ENCODE assay signal across 7 cellular contexts in genomic region chr12:57849447-57849846, GRCh38. TPM values are rescaled to one million over a fixed set of nuclear protein-coding genes. Genes with fewer than 3 reads are reported as not detected.
DNase-seq lines count a peak whose midpoint lies in the region; ATAC-seq, FAIRE-seq and TF ChIP-seq lines count a peak whose summit lies in the region.
"Not testable (repeated sequence)": the region's sequence is repeated elsewhere in the genome, so short reads cannot be mapped to it uniquely, and the experiment has no call there.
"Had no signal": no experiment of that assay in that cellular context is flagged by ENCODE, and none has a peak within 500 bp of the region (broad histone marks: within the 10 kb centered on the region; RNA-seq: fewer than 3 reads in every experiment).

No MANE protein-coding gene starts in this region.

- H2AFZ ChIP-seq in H1 (ENCODE audit: low read length), result not testable (repeated sequence)

- 0 out of 2 replicates have a peak overlapping the region, but pooled peaks have one; percentile 46 for H2BK15ac ChIP-seq in H1 (ENCODE audit: low read length)

- TF ChIP-seq EP300 in H1 (IDR thresholded peaks at IDR 0.05; ENCODE audit: borderline replicate concordance in 1 of 2, low read depth in 2 of 2, low read length in 2 of 2); sigmoid colon (IDR thresholded peaks at IDR 0.05): not testable (repeated sequence)

- TF ChIP-seq CTCF in CD4-positive, alpha-beta T cell (IDR thresholded peaks at IDR 0.05); ascending aorta (IDR thresholded peaks at IDR 0.05); H1 (IDR thresholded peaks at IDR 0.05; ENCODE audit: control extremely low read depth in 1 of 3, insufficient read depth in 1 of 3, low read depth in 1 of 3, low read length in 3 of 3); neural crest cell (conservative IDR thresholded peaks at IDR 0.05); sigmoid colon (IDR thresholded peaks at IDR 0.05): not testable (repeated sequence)

- H3K18ac ChIP-seq in H1 (ENCODE audit: extremely low read depth, low read length), result not testable (repeated sequence)

- H2AK5ac ChIP-seq in H1 (ENCODE audit: low read depth, low read length), result not testable (repeated sequence)

- H3K14ac ChIP-seq in H1 (ENCODE audit: insufficient read length), result not testable (repeated sequence)

- peaks cover 4 to 40% of the 10 kb centered on the region in 2 donors for H3K4me1 ChIP-seq in ascending aorta
- peaks cover 15 to 32% (median 23%) of the 10 kb centered on the region in 4 experiments for H3K4me1 ChIP-seq in H1 (replicated peaks in 1 of 4; ENCODE audit: control insufficient read depth in 3 of 4, insufficient read depth in 4 of 4, low read length in 3 of 4)
- H3K4me1 ChIP-seq in sigmoid colon, result peaks cover 0 to 56% (median 39%) of the 10 kb centered on the region in 4 donors
- peaks cover 52 to 75% (median 68%) of the 10 kb centered on the region in 3 donors for H3K4me1 ChIP-seq in skeletal muscle tissue (ENCODE audit: control insufficient read depth in 3 of 3, insufficient read depth in 3 of 3, low read length in 3 of 3)

- FAIRE-seq in H1 (lab: Jason Lieb, UNC), result not testable (repeated sequence)

- not testable (repeated sequence) for H2BK5ac ChIP-seq in H1 (ENCODE audit: low read depth, low read length)

- H3K79me2 ChIP-seq in H1 (ENCODE audit: control insufficient read depth in 1 of 2, insufficient read depth in 2 of 2, low read length in 2 of 2), result peaks cover 0 to 17% of the 10 kb centered on the region in 2 experiments; a peak in 2 of 4 replicates

- not testable (repeated sequence) for H2BK120ac ChIP-seq in H1 (replicated peaks; ENCODE audit: low read depth, low read length)

- not testable (repeated sequence) for H4K20me1 ChIP-seq in H1 (replicated peaks in 1 of 2; ENCODE audit: control insufficient read depth in 1 of 2, insufficient read depth in 2 of 2, low read length in 2 of 2)

- H4K5ac ChIP-seq in H1 (ENCODE audit: insufficient read length, low read depth, low read length), result not testable (repeated sequence)

- not testable (repeated sequence) for H3K27ac ChIP-seq in CD4-positive, alpha-beta T cell (ENCODE audit: low read depth, low read length); H1 (ENCODE audit: low read depth, low read length)
- H3K27ac ChIP-seq in ascending aorta, result peak overlapping the region; percentile 91 to 98
- H3K27ac ChIP-seq in sigmoid colon, result peak overlapping the region in 3 of 4 donors; percentile 100
- peak overlapping the region; percentile 100 for H3K27ac ChIP-seq in skeletal muscle tissue (ENCODE audit: low read depth, low read length)

- not testable (repeated sequence) for DNase-seq in CD4-positive, alpha-beta T cell; ascending aorta (ENCODE audit: low spot score in 2 of 2); H1 (ENCODE audit: low read depth in 1 of 2, low spot score in 2 of 2); neural crest cell (ENCODE audit: low read depth, low spot score); sigmoid colon

- not testable (repeated sequence) for H2BK12ac ChIP-seq in H1 (ENCODE audit: low read depth, low read length)

- not testable (repeated sequence) for H3K23ac ChIP-seq in H1 (ENCODE audit: insufficient read length)

- H3K56ac ChIP-seq in H1 (replicated peaks; ENCODE audit: insufficient read length, low read depth, low read length), result not testable (repeated sequence)

- not testable (repeated sequence) for H3K27me3 ChIP-seq in CD4-positive, alpha-beta T cell (ENCODE audit: control insufficient read depth, insufficient read depth, low read length); ascending aorta; H1 (replicated peaks in 1 of 4; ENCODE audit: control insufficient read depth in 3 of 4, extremely low read depth in 1 of 4, insufficient read depth in 3 of 4, low read length in 3 of 4); sigmoid colon; skeletal muscle tissue (ENCODE audit: control insufficient read depth in 3 of 3, insufficient read depth in 3 of 3, low read length in 3 of 3)

- not testable (repeated sequence) for H2BK20ac ChIP-seq in H1 (ENCODE audit: low read length)

- H3K4me2 ChIP-seq in H1 (ENCODE audit: insufficient read depth in 1 of 2, low read depth in 2 of 2, low read length in 2 of 2), result not testable (repeated sequence)

- H3K27ac Mint-ChIP-seq in CD4-positive, alpha-beta T cell, result peak overlapping the region; percentile 20
- peak overlapping the region; percentile 69 for H3K27ac Mint-ChIP-seq in neural crest cell (ENCODE audit: unreplicated experiment)

- H3K9ac ChIP-seq in H1 (replicated peaks in 1 of 4; ENCODE audit: extremely low read depth in 1 of 4, low read depth in 3 of 4, low read length in 3 of 4); skeletal muscle tissue (ENCODE audit: low read depth in 1 of 3, low read length in 3 of 3): not testable (repeated sequence)

- peak overlapping the region; percentile 50 for H3K4me3 Mint-ChIP-seq in CD4-positive, alpha-beta T cell
- peak overlapping the region; percentile 50 for H3K4me3 Mint-ChIP-seq in neural crest cell

- not testable (repeated sequence) for H3K36me3 Mint-ChIP-seq in CD4-positive, alpha-beta T cell (ENCODE audit: low read depth); neural crest cell (ENCODE audit: low read depth)

- not testable (repeated sequence) for H3K9me3 ChIP-seq in CD4-positive, alpha-beta T cell (ENCODE audit: control insufficient read depth, low read length); ascending aorta; H1 (ENCODE audit: insufficient read depth in 2 of 2, low read depth in 1 of 2, low read length in 1 of 2); sigmoid colon; skeletal muscle tissue (ENCODE audit: control insufficient read depth in 3 of 3, low read length in 3 of 3)

- not testable (repeated sequence) for H4K91ac ChIP-seq in H1 (replicated peaks; ENCODE audit: insufficient read length, low read length)

- not testable (repeated sequence) for H3K4ac ChIP-seq in H1 (replicated peaks; ENCODE audit: insufficient read length, low read depth, low read length)

- TF ChIP-seq POLR2A in H1 (IDR thresholded peaks at IDR 0.05; ENCODE audit: control extremely low read depth in 1 of 2, low read depth in 2 of 2, low read length in 2 of 2); sigmoid colon (IDR thresholded peaks at IDR 0.05): not testable (repeated sequence)

- not testable (repeated sequence) for H3K36me3 ChIP-seq in ascending aorta; H1 (ENCODE audit: control insufficient read depth in 2 of 4, insufficient read depth in 4 of 4, low read length in 3 of 4); sigmoid colon; skeletal muscle tissue (ENCODE audit: control insufficient read depth in 3 of 3, insufficient read depth in 3 of 3, low read length in 3 of 3)

- H3K79me1 ChIP-seq in H1 (ENCODE audit: low read depth, low read length), result not testable (repeated sequence)

- 93% methylated on average over 3 of the region's 3 CpGs; no CpG with 5 or more reads in 1 of the 2 experiments for WGBS in H1 (ENCODE audit: extremely low coverage in 1 of 2, insufficient coverage in 1 of 2, insufficient read length in 1 of 2, insufficient replicate concordance in 2 of 2, low coverage in 1 of 2, low lambda C conversion rate in 2 of 2, missing lambda C conversion rate in 1 of 2), 2 experiments
- 91 to 95% methylated on average over 3 of the region's 3 CpGs for WGBS in sigmoid colon, 2 donors

- POLR2A ChIA-PET in CD4-positive, alpha-beta T cell (lab: Charles Lee), result not testable (repeated sequence)
- POLR2A ChIA-PET in H1 (lab: Charles Lee; ENCODE audit: partially characterized antibody), result interaction anchor here (0.8 to 29.9 kb wide), 4 partner anchors 6 to 47 kb away, joined by 3 to 722 read pairs (median 452); partner anchors contain the start of gene CTDSP2

- CTCF ChIA-PET in CD4-positive, alpha-beta T cell (lab: Charles Lee), result interaction anchor here (1.0 to 1.4 kb wide), 2 partner anchors 16 to 42 kb away, joined by 3 read pairs; no protein-coding TSS in a partner anchor
- CTCF ChIA-PET in H1 (lab: Charles Lee; ENCODE audit: partially characterized antibody), result interaction anchor here (1.8 to 3.2 kb wide), 2 partner anchors 44 to 55 kb away, joined by 4 to 14 read pairs; no protein-coding TSS in a partner anchor

- ATAC-seq in CD4-positive, alpha-beta T cell (ENCODE audit: poor library complexity), result not testable (repeated sequence)

- peaks cover 14% of the 10 kb centered on the region; the same call in 1 of the 2 replicates for H3K23me2 ChIP-seq in H1 (ENCODE audit: low read depth, low read length)

- H3K4me1 Mint-ChIP-seq in CD4-positive, alpha-beta T cell (ENCODE audit: low read depth), result peaks cover 42% of the 10 kb centered on the region
- peaks cover 41% of the 10 kb centered on the region for H3K4me1 Mint-ChIP-seq in neural crest cell

- not testable (repeated sequence) for TF ChIP-seq RAD21 in H1 (IDR thresholded peaks at IDR 0.05 in 1 of 2, conservative IDR thresholded peaks at IDR 0.05 in 1 of 2; ENCODE audit: low read depth in 2 of 2, low read length in 2 of 2)

- intact Hi-C loops in CD4-positive, alpha-beta T cell (cut with DNase I, micrococcal nuclease), result loop anchor here in 1 of 2 experiments (5.0 kb wide), 2 partner anchors 77 to 97 kb away; partner anchors contain the start of genes CDK4, EEF1AKMT3 and METTL1
- intact Hi-C loops in ascending aorta (cut with DNase I); sigmoid colon (cut with DNase I): not testable (repeated sequence)

- not testable (repeated sequence) for H3K4me3 ChIP-seq in ascending aorta; H1 (ENCODE audit: extremely low read depth in 1 of 4, insufficient read depth in 2 of 4, low read depth in 3 of 4, low read length in 4 of 4); sigmoid colon; skeletal muscle tissue (ENCODE audit: low read length in 3 of 3)

- H3K27me3 Mint-ChIP-seq in CD4-positive, alpha-beta T cell, result not testable (repeated sequence)
- H3K27me3 Mint-ChIP-seq in neural crest cell (ENCODE audit: low read depth), result peaks cover 19% of the 10 kb centered on the region

- not testable (repeated sequence) for H3K9me3 Mint-ChIP-seq in CD4-positive, alpha-beta T cell; neural crest cell

- not testable (repeated sequence) for H4K8ac ChIP-seq in H1 (ENCODE audit: extremely low read depth, insufficient read depth, low read length)

RNA-seq across cellular contexts. Expression of gene CTDSP2, which starts 2.9 kb away (rescaled TPM):
- total RNA-seq in CD4-positive, alpha-beta T cell, result 10 to 100 TPM; 86.2 to 86.4 TPM
- 129 TPM for total RNA-seq in ascending aorta
- total RNA-seq in H1 (2021; fragmentation: NEBNext Ultra II Directional; extraction: Animal tissue kit (Norgen Biotek cat#: 25700)), result 91.7 and 93.7 TPM in 2 replicates
- 71.3 and 129 TPM in 2 replicates for polyA plus RNA-seq in H1 (2011; rRNA removed)
- 115 TPM for polyA plus RNA-seq in H1 (2011; cell fraction: cytosol; rRNA removed)
- 118 TPM for polyA plus RNA-seq in H1 (2011; cell fraction: nucleus; rRNA removed)
- polyA plus RNA-seq in H1 (2012, experiment 1 of 2), result 72.3 to 87.9 TPM (median 83.7 TPM) in 4 replicates
- polyA plus RNA-seq in H1 (2012, experiment 2 of 2), result 64.0 TPM
- 41.6 TPM for polyA plus RNA-seq in H1 (2013, experiment 1 of 2)
- polyA plus RNA-seq in H1 (2013, experiment 2 of 2), result 42.0 TPM
- 144 and 145 TPM in 2 replicates for polyA minus RNA-seq in H1 (2011; rRNA and poly(A)+ RNA removed)
- polyA minus RNA-seq in H1 (2011; cell fraction: cytosol; rRNA and poly(A)+ RNA removed), result 75.4 TPM
- polyA minus RNA-seq in H1 (2011; cell fraction: nucleus; rRNA and poly(A)+ RNA removed), result 79.4 TPM
- 83.2 and 83.4 TPM in 2 replicates for total RNA-seq in neural crest cell
- 100 to 1,000 TPM; 121 to 183 (median 135) TPM for total RNA-seq in sigmoid colon
- polyA plus RNA-seq in sigmoid colon, result 100 to 1,000 TPM in 2 of 3 donors, 10 to 100 TPM in 1; 85.3 to 122 (median 105) TPM
- 51.1 TPM for total RNA-seq in skeletal muscle tissue

RNA-seq across cellular contexts. Expression of gene AVIL, which starts 30.9 kb away (rescaled TPM):
- total RNA-seq in CD4-positive, alpha-beta T cell, result 1 to 10 TPM in 1 of 2 experiments, under 1 TPM in 1; 0.60 to 1.2 TPM
- total RNA-seq in ascending aorta (6.4 TPM), neural crest cell (1.6 and 1.7 TPM in 2 replicates), sigmoid colon (10 to 100 TPM in 1 of 4 donors, 1 to 10 TPM in 3; 2.1 to 12.2 (median 5.1) TPM), skeletal muscle tissue (3.1 TPM)
- total RNA-seq in H1 (2021; fragmentation: NEBNext Ultra II Directional; extraction: Animal tissue kit (Norgen Biotek cat#: 25700)), result 0.39 and 1.1 TPM in 2 replicates
- polyA plus RNA-seq in H1 (2011; rRNA removed) (0.06 and 0.11 TPM in 2 replicates), sigmoid colon (10 to 100 TPM in 1 of 3 donors, 1 to 10 TPM in 2; 6.2 to 11.4 (median 8.3) TPM)
- polyA plus RNA-seq in H1 (2011; cell fraction: cytosol; rRNA removed), result 0.25 TPM
- polyA plus RNA-seq in H1 (2011; cell fraction: nucleus; rRNA removed), result 0.70 TPM
- polyA plus RNA-seq in H1 (2012, experiment 1 of 2), result 0.56 to 1.3 TPM (median 0.96 TPM) in 4 replicates
- 0.17 TPM for polyA plus RNA-seq in H1 (2012, experiment 2 of 2)
- 0.24 TPM for polyA plus RNA-seq in H1 (2013, experiment 1 of 2)
- 0.15 TPM for polyA plus RNA-seq in H1 (2013, experiment 2 of 2)
- polyA minus RNA-seq in H1 (2011; rRNA and poly(A)+ RNA removed), result 0.22 and 0.32 TPM in 2 replicates
- polyA minus RNA-seq in H1 (2011; cell fraction: cytosol; rRNA and poly(A)+ RNA removed), result not detected
- 0.90 TPM for polyA minus RNA-seq in H1 (2011; cell fraction: nucleus; rRNA and poly(A)+ RNA removed)
- total RNA-seq: Daoy had no signal
